In the genomic region with DNA sequence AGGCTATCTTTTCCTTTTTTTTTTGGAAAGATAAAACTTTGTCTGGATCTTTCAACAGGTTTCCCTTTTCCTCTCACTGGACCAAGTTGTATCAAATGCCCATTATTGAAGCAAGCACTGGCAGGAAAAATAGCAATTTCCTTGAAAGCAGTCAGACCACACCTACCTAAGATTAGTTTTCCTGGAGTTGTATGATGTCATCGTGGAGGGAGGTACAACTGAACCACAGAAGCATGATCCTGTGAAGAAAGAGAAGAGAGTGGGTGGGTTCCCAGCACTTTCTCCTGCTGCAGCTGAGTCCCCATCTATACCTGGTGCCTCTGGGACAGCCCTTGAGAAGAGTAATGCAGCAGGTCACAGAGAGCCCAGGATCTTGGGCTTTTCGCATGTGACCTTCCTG, we compare ENCODE assay signal across 23 cellular contexts.
"Had no signal": no experiment of that assay in that cellular context is flagged by ENCODE, and none has a peak within 500 bp of the region (broad histone marks: within the 10 kb centered on the region; RNA-seq: fewer than 3 reads in every experiment).

No MANE protein-coding gene starts in this region.

- H3K4me1 ChIP-seq: SJSA1 had no signal

- H3K4me3 ChIP-seq: K562, SJSA1 had no signal

- H3K27ac ChIP-seq: KMS-11, SJSA1 had no signal

- H3K9me3 ChIP-seq: SJSA1, SK-N-SH had no signal

- H3K4me1 Mint-ChIP-seq: IgD-negative memory B cell had no signal

- ATAC-seq: K562 had no signal

- H3K27ac Mint-ChIP-seq: IgD-negative memory B cell had no signal

- H3K36me3 ChIP-seq: SJSA1 had no signal

- H3K4me3 Mint-ChIP-seq: IgD-negative memory B cell had no signal

- H3K36me3 Mint-ChIP-seq: IgD-negative memory B cell had no signal

- DNase-seq: Kasumi-1, MM.1S, NCI-H1048, NCI-H1105, NCI-H1417, NCI-H1436 treated with DMSO at 0.1 percent for 48 hours, NCI-H1694 treated with DMSO at 0.1 percent for 48 hours, NCI-H1930, NCI-H2081, NCI-H2107, NCI-H2227 treated with DMSO at 0.1 percent for 48 hours, NCI-H524 treated with DMSO at 0.1 percent for 48 hours, NCI-H69, NCI-H774, Right ventricle myocardium superior, RPMI8226, SIG-M5, SK-N-SH, SW 1271 had no signal
